In genomic region chr1:65056866-65057265, GRCh38 we compare ENCODE assay signal across 21 cellular contexts.
"Had no signal": no experiment of that assay in that cellular context is flagged by ENCODE, and none has a peak within 500 bp of the region (broad histone marks: within the 10 kb centered on the region; RNA-seq: fewer than 3 reads in every experiment).

No MANE protein-coding gene starts in this region.

- H3K9me3 ChIP-seq: ascending aorta, esophagus muscularis mucosa, mucosa of descending colon, ovary, SK-N-SH, tibial artery, uterus had no signal

- H3K9me3 Mint-ChIP-seq: activated B cell treated with CpG ODN at 0.5 μM for 24 hours; activated CD4-positive, alpha-beta memory T cell treated with anti-CD3 and anti-CD28 coated beads, Interleukin-2, amount 10 ng/mL, durations not matched to agents 7 days and 5 days; activated naive CD4-positive, alpha-beta T cell treated with anti-CD3 and anti-CD28 coated beads for 36 hours; activated T-cell treated with anti-CD3 and anti-CD28 coated beads, Interleukin-2, amount 50 U/mL, for 24 hours; activated T-helper 2 cell treated with anti-CD3 and anti-CD28 coated beads, Interferon-gamma antibody, Interleukin-2, Interleukin-4, amounts not matched to agents 10 μg/mL and 5 μg/mL and 100 μg/mL, durations not matched to agents 14 hours and 24 hours and 36 hours; naive thymus-derived CD8-positive, alpha-beta T cell had no signal

- ATAC-seq: left colon; naive thymus-derived CD8-positive, alpha-beta T cell had no signal

- H3K4me3 Mint-ChIP-seq: activated B cell treated with CpG ODN at 0.5 μM for 24 hours; activated CD4-positive, alpha-beta memory T cell treated with anti-CD3 and anti-CD28 coated beads, Interleukin-2, amount 10 ng/mL, durations not matched to agents 7 days and 5 days; activated naive CD4-positive, alpha-beta T cell treated with anti-CD3 and anti-CD28 coated beads for 36 hours; activated T-cell treated with anti-CD3 and anti-CD28 coated beads, Interleukin-2, amount 50 U/mL, for 24 hours; naive thymus-derived CD8-positive, alpha-beta T cell had no signal

- H3K27ac ChIP-seq: ovary, tibial artery, uterus had no signal

- DNase-seq: activated B cell treated with CpG ODN at 0.5 μM for 24 hours; activated CD4-positive, alpha-beta memory T cell treated with anti-CD3 and anti-CD28 coated beads, Interleukin-2, amount 10 ng/mL, durations not matched to agents 7 days and 5 days; activated CD4-positive, alpha-beta T cell treated with anti-CD3 and anti-CD28 coated beads for 4 hours; activated naive CD4-positive, alpha-beta T cell treated with anti-CD3 and anti-CD28 coated beads for 36 hours; activated T-cell treated with anti-CD3 and anti-CD28 coated beads, Interleukin-2, amount 50 U/mL, for 24 hours; cortex of kidney; effector CD8-positive, alpha-beta T cell; hypothalamus; islet precursor cell; left colon; mucosa of descending colon; naive thymus-derived CD8-positive, alpha-beta T cell; ovary; SK-N-SH; stimulated activated naive CD4-positive, alpha-beta T cell; substantia nigra; tibial artery; uterus had no signal

- H3K36me3 ChIP-seq: ovary, uterus had no signal

- H3K27ac Mint-ChIP-seq: activated B cell treated with CpG ODN at 0.5 μM for 24 hours; activated CD4-positive, alpha-beta memory T cell treated with anti-CD3 and anti-CD28 coated beads, Interleukin-2, amount 10 ng/mL, durations not matched to agents 7 days and 5 days; activated naive CD4-positive, alpha-beta T cell treated with anti-CD3 and anti-CD28 coated beads for 36 hours; activated T-cell treated with anti-CD3 and anti-CD28 coated beads, Interleukin-2, amount 50 U/mL, for 24 hours; activated T-helper 2 cell treated with anti-CD3 and anti-CD28 coated beads, Interferon-gamma antibody, Interleukin-2, Interleukin-4, amounts not matched to agents 10 μg/mL and 5 μg/mL and 100 μg/mL, durations not matched to agents 14 hours and 24 hours and 36 hours had no signal

- H3K27me3 ChIP-seq: ascending aorta, esophagus muscularis mucosa, ovary, tibial artery, uterus had no signal

- H3K27me3 Mint-ChIP-seq: activated B cell treated with CpG ODN at 0.5 μM for 24 hours; activated CD4-positive, alpha-beta memory T cell treated with anti-CD3 and anti-CD28 coated beads, Interleukin-2, amount 10 ng/mL, durations not matched to agents 7 days and 5 days; activated T-cell treated with anti-CD3 and anti-CD28 coated beads, Interleukin-2, amount 50 U/mL, for 24 hours; naive thymus-derived CD8-positive, alpha-beta T cell had no signal

- H3K4me3 ChIP-seq: ascending aorta, esophagus muscularis mucosa, mucosa of descending colon, ovary, tibial artery, uterus had no signal
